ENCODE assay signal across 8 cellular contexts in genomic region chr15:45186771-45187577, GRCh38. TPM values are rescaled to one million over a fixed set of nuclear protein-coding genes. Genes with fewer than 3 reads are reported as not detected.
DNase-seq lines count a peak whose midpoint lies in the region; ATAC-seq and TF ChIP-seq lines count a peak whose summit lies in the region.

No MANE protein-coding gene starts in this region.

- ATAC-seq in upper lobe of right lung, result peak; percentile 7

- peak overlapping the region; percentile 45 for H2BK120ac ChIP-seq in mesenchymal stem cell (ENCODE audit: low read depth, low read length)

- H3K14ac ChIP-seq in mesenchymal stem cell (ENCODE audit: low read length in 2 of 2), result no peak overlapping the region

- peak overlapping the region in 1 of 2 experiments; percentile 42 for H3K4ac ChIP-seq in mesenchymal stem cell (ENCODE audit: low read depth in 1 of 2, low read length in 2 of 2)

- H3K79me1 ChIP-seq in mesenchymal stem cell (replicated peaks; ENCODE audit: low read length, poor library complexity, severe bottlenecking), result peaks cover 13% of the 10 kb centered on the region

- DNase-seq in activated naive CD4-positive, alpha-beta T cell treated with anti-CD3 and anti-CD28 coated beads for 36 hours, result no peak
- no peak for DNase-seq in activated naive CD4-positive, alpha-beta T cell treated with Interleukin-2 at 50 U/mL for 16 hours
- DNase-seq in mesenchymal stem cell (no peak), upper lobe of right lung (no peak), LoVo (ENCODE audit: low spot score) (no peak), mucosa of gallbladder (ENCODE audit: low spot score) (no peak)
- DNase-seq in effector CD4-positive, alpha-beta T cell, result no peak

- no peak overlapping the region for H4K91ac ChIP-seq in mesenchymal stem cell (ENCODE audit: low read length)

- WGBS in mesenchymal stem cell, result 20% methylated on average over 17 of the region's 42 CpGs

- H2BK15ac ChIP-seq in mesenchymal stem cell (ENCODE audit: low read depth, poor library complexity, severe bottlenecking), result no peak overlapping the region

- H2BK5ac ChIP-seq in mesenchymal stem cell (ENCODE audit: low read depth, low read length, poor library complexity, severe bottlenecking), result no peak overlapping the region

- no peak overlapping the region for H3K27ac Mint-ChIP-seq in activated naive CD4-positive, alpha-beta T cell treated with anti-CD3 and anti-CD28 coated beads for 36 hours
- peak overlapping the region; percentile 91 to 99 (median 98) for H3K27ac Mint-ChIP-seq in brain

- intact Hi-C loops in activated naive CD4-positive, alpha-beta T cell treated with anti-CD3 and anti-CD28 coated beads for 36 hours (cut with micrococcal nuclease), result no loop called here
- intact Hi-C loops in upper lobe of right lung (cut with DNase I), result no loop called here

- no peak overlapping the region for H2AFZ ChIP-seq in mesenchymal stem cell (ENCODE audit: low read depth, low read length)

- CTCF ChIA-PET in activated naive CD4-positive, alpha-beta T cell treated with anti-CD3 and anti-CD28 coated beads for 36 hours (lab: Charles Lee), result interaction anchor here (0.9 to 7.0 kb wide), 7 partner anchors 10 to 23 kb away, joined by 3 to 26 read pairs (median 6); no protein-coding TSS in a partner anchor

- peak overlapping the region; percentile 6 for H2AK5ac ChIP-seq in mesenchymal stem cell (ENCODE audit: low read length, severe bottlenecking)

- H3K36me3 ChIP-seq in mesenchymal stem cell (ENCODE audit: control insufficient read depth in 1 of 2, insufficient read depth in 2 of 2, low read depth in 1 of 2, low read length in 2 of 2) (no peaks in the 10 kb centered on the region), upper lobe of right lung (no peaks in the 10 kb centered on the region)

- no peak overlapping the region for H2BK12ac ChIP-seq in mesenchymal stem cell (ENCODE audit: low read length in 2 of 2)

- H4K8ac ChIP-seq in mesenchymal stem cell (ENCODE audit: low read length), result no peak overlapping the region

- no peaks in the 10 kb centered on the region for H3K36me3 Mint-ChIP-seq in activated naive CD4-positive, alpha-beta T cell treated with anti-CD3 and anti-CD28 coated beads for 36 hours (ENCODE audit: low read depth)
- peaks cover 5% of the 10 kb centered on the region for H3K36me3 Mint-ChIP-seq in brain

- H3K9me3 ChIP-seq in mesenchymal stem cell (ENCODE audit: control insufficient read depth, low read length) (no peaks in the 10 kb centered on the region), upper lobe of right lung (no peaks in the 10 kb centered on the region)

- no peak overlapping the region for H3K27ac ChIP-seq in mesenchymal stem cell (ENCODE audit: low read length, poor library complexity, severe bottlenecking)
- peak overlapping the region; percentile 60 for H3K27ac ChIP-seq in upper lobe of right lung

- TF ChIP-seq CTCF in brain (conservative IDR thresholded peaks at IDR 0.05), result no peak
- TF ChIP-seq CTCF in upper lobe of right lung (IDR thresholded peaks at IDR 0.05), result no peak

- H3K4me1 Mint-ChIP-seq in activated naive CD4-positive, alpha-beta T cell treated with anti-CD3 and anti-CD28 coated beads for 36 hours (ENCODE audit: low read depth), result peaks cover 22% of the 10 kb centered on the region
- peaks cover 57% of the 10 kb centered on the region for H3K4me1 Mint-ChIP-seq in brain

- no peak overlapping the region for H3K9ac ChIP-seq in mesenchymal stem cell (ENCODE audit: low read length)

- H3K4me3 Mint-ChIP-seq in activated naive CD4-positive, alpha-beta T cell treated with anti-CD3 and anti-CD28 coated beads for 36 hours, result peak overlapping the region; percentile 75
- H3K4me3 Mint-ChIP-seq in brain, result peak overlapping the region; percentile 96 to 98 (median 97)

- H3K9me3 Mint-ChIP-seq in activated naive CD4-positive, alpha-beta T cell treated with anti-CD3 and anti-CD28 coated beads for 36 hours, result no peaks in the 10 kb centered on the region
- peaks cover 0 to 2% (median 0%) of the 10 kb centered on the region in 5 experiments for H3K9me3 Mint-ChIP-seq in brain

- H3K4me2 ChIP-seq in mesenchymal stem cell (ENCODE audit: low read length, poor library complexity, severe bottlenecking), result peak overlapping the region; percentile 62

- peaks cover 28% of the 10 kb centered on the region for H3K4me1 ChIP-seq in mesenchymal stem cell (ENCODE audit: control insufficient read depth, insufficient read depth, low read depth, low read length)
- peaks cover 16% of the 10 kb centered on the region for H3K4me1 ChIP-seq in upper lobe of right lung

- no peak overlapping the region for H3K23ac ChIP-seq in mesenchymal stem cell (ENCODE audit: low read length in 2 of 2)

- H3K27me3 ChIP-seq in mesenchymal stem cell (ENCODE audit: control insufficient read depth in 1 of 2, insufficient read depth in 1 of 2, low read length in 2 of 2), result peaks cover 9 to 23% of the 10 kb centered on the region in 2 experiments
- no peaks in the 10 kb centered on the region for H3K27me3 ChIP-seq in upper lobe of right lung

- no peaks in the 10 kb centered on the region for H3K27me3 Mint-ChIP-seq in activated naive CD4-positive, alpha-beta T cell treated with anti-CD3 and anti-CD28 coated beads for 36 hours (ENCODE audit: low read depth)
- peaks cover 10% of the 10 kb centered on the region for H3K27me3 Mint-ChIP-seq in brain

- H3K18ac ChIP-seq in mesenchymal stem cell (ENCODE audit: low read depth in 1 of 2, low read length in 2 of 2), result no peak overlapping the region

- peak overlapping the region; percentile 59 to 72 for H3K4me3 ChIP-seq in mesenchymal stem cell (ENCODE audit: insufficient read depth in 1 of 2, low read depth in 1 of 2, low read length in 2 of 2)
- H3K4me3 ChIP-seq in upper lobe of right lung, result peak overlapping the region; percentile 72

RNA-seq across cellular contexts. Expression of gene SHF, which starts 0.8 kb away (rescaled TPM):
- total RNA-seq in activated naive CD4-positive, alpha-beta T cell treated with anti-CD3 and anti-CD28 coated beads for 36 hours, result 1 to 10 TPM; 2.3 to 3.3 TPM
- 93.7 TPM for polyA plus RNA-seq in brain (ENCODE audit: insufficient read depth, low read depth, low replicate concordance)
- 1.3 TPM for polyA plus RNA-seq in mesenchymal stem cell (2013, experiment 1 of 2)
- polyA plus RNA-seq in mesenchymal stem cell (2013, experiment 2 of 2), result 1.8 TPM
- total RNA-seq in upper lobe of right lung (7.1 TPM), mucosa of gallbladder (10.4 TPM)

RNA-seq across cellular contexts. Expression of gene DUOX1, which starts 57.2 kb away (rescaled TPM):
- total RNA-seq in activated naive CD4-positive, alpha-beta T cell treated with anti-CD3 and anti-CD28 coated beads for 36 hours, result under 1 TPM; 0.17 TPM
- 1.3 TPM for polyA plus RNA-seq in brain (ENCODE audit: insufficient read depth, low read depth, low replicate concordance)
- polyA plus RNA-seq in mesenchymal stem cell (2013, experiment 1 of 2), result not detected
- polyA plus RNA-seq in mesenchymal stem cell (2013, experiment 2 of 2), result not detected
- total RNA-seq in upper lobe of right lung (327 TPM), mucosa of gallbladder (23.4 TPM)

RNA-seq across cellular contexts. Expression of gene DUOXA1, which starts 57.3 kb away (rescaled TPM):
- total RNA-seq in activated naive CD4-positive, alpha-beta T cell treated with anti-CD3 and anti-CD28 coated beads for 36 hours, result not detected
- polyA plus RNA-seq in brain (ENCODE audit: insufficient read depth, low read depth, low replicate concordance), result 1.5 TPM
- not detected for polyA plus RNA-seq in mesenchymal stem cell (2013, experiment 1 of 2)
- not detected for polyA plus RNA-seq in mesenchymal stem cell (2013, experiment 2 of 2)
- total RNA-seq in upper lobe of right lung (138 TPM), mucosa of gallbladder (10.6 TPM)

Comparison
In these comparisons a context has a peak if more than half of its experiments do, and no peak if none do; other contexts are left out.
1. RNA of gene DUOX1, which starts 57.2 kb away (total RNA-seq): 327 TPM in upper lobe of right lung (single experiment) and 23.4 TPM in mucosa of gallbladder (single experiment); 0.17 TPM in activated naive CD4-positive, alpha-beta T cell treated with anti-CD3 and anti-CD28 coated beads for 36 hours; every median in the first group is over 10 times any median in the second.
2. RNA of gene DUOXA1, which starts 57.3 kb away (total RNA-seq): 138 TPM in upper lobe of right lung (single experiment); 10.6 TPM in mucosa of gallbladder (single experiment) and not detected in activated naive CD4-positive, alpha-beta T cell treated with anti-CD3 and anti-CD28 coated beads for 36 hours; every median in the first group is over 10 times any median in the second.